Comparison of ENCODE assay signal across 26 cellular contexts in the genomic region with DNA sequence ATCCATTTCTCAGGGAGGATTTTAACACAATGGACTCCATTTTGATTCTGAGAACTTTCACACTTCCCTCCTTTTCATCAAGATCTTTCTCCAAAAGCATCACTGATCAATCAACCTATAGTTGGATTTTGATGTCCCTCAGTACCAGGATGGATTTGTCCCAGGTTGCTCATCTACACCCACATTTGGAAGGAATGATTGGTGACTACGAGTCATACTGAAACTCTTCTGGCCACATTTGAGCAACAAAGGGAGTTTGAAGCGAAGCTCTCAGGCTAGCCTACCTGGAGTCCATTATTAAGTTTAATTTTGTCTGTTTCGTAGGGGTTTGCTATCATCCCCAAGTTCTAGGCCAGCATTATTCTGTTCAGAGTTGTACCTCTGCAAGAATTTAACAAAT. TPM values are rescaled to one million over a fixed set of nuclear protein-coding genes. Genes with fewer than 3 reads are reported as not detected.
"Had no signal": no experiment of that assay in that cellular context is flagged by ENCODE, and none has a peak within 500 bp of the region (broad histone marks: within the 10 kb centered on the region; RNA-seq: fewer than 3 reads in every experiment).

No MANE protein-coding gene starts in this region.

- H3K27ac Mint-ChIP-seq: activated CD8-positive, alpha-beta T cell treated with anti-CD3 and anti-CD28 coated beads, Interleukin-2, amount 10 ng/mL, durations not matched to agents 7 days and 5 days; dendritic cell treated with granulocyte-macrophage colony-stimulating factor and Interleukin-4, amounts not matched to agents 40 ng/mL and 50 ng/mL, for 4 days; mesothelial cell of epicardium; naive B cell; nephron progenitor cell; stimulated activated naive CD8-positive, alpha-beta T cell treated with anti-CD3 and anti-CD28 coated beads, Interleukin-15, Interleukin-2, amounts not matched to agents 100 ng/mL and 50 ng/mL, for 24 hours; WTC11 had no signal

- H3K27me3 ChIP-seq: esophagus muscularis mucosa, foreskin keratinocyte, heart left ventricle, neutrophil, right lobe of liver, uterus had no signal

- H3K9me3 Mint-ChIP-seq: central memory CD8-positive, alpha-beta T cell; nephron progenitor cell; stimulated activated naive CD8-positive, alpha-beta T cell treated with anti-CD3 and anti-CD28 coated beads, Interleukin-15, Interleukin-2, amounts not matched to agents 100 ng/mL and 50 ng/mL, for 24 hours; type B pancreatic cell; WTC11 had no signal

- H3K27me3 Mint-ChIP-seq: central memory CD8-positive, alpha-beta T cell; dendritic cell treated with granulocyte-macrophage colony-stimulating factor and Interleukin-4, amounts not matched to agents 40 ng/mL and 50 ng/mL, for 4 days; naive B cell; type B pancreatic cell had no signal

- H3K36me3 ChIP-seq: esophagus muscularis mucosa, heart left ventricle, neutrophil, right lobe of liver, uterus had no signal

- ATAC-seq: activated CD8-positive, alpha-beta T cell treated with anti-CD3 and anti-CD28 coated beads, Interleukin-2, amount 10 ng/mL, durations not matched to agents 7 days and 5 days; foreskin keratinocyte; heart left ventricle; right lobe of liver; WTC11 had no signal

- H3K27ac ChIP-seq: esophagus muscularis mucosa, foreskin keratinocyte, heart left ventricle, neutrophil, right lobe of liver, uterus had no signal

- H3K4me1 ChIP-seq: foreskin keratinocyte, uterus had no signal

- H3K9me3 ChIP-seq: esophagus muscularis mucosa, neutrophil, right lobe of liver had no signal

- H3K4me3 ChIP-seq: esophagus muscularis mucosa, heart left ventricle, right lobe of liver, uterus had no signal

- FAIRE-seq: bronchial epithelial cell, TTC549 had no signal

- H3K4me1 Mint-ChIP-seq: central memory CD8-positive, alpha-beta T cell; nephron progenitor cell; WTC11 had no signal

- H3K4me3 Mint-ChIP-seq: activated CD8-positive, alpha-beta T cell treated with anti-CD3 and anti-CD28 coated beads, Interleukin-2, amount 10 ng/mL, durations not matched to agents 7 days and 5 days; central memory CD8-positive, alpha-beta T cell; dendritic cell treated with granulocyte-macrophage colony-stimulating factor and Interleukin-4, amounts not matched to agents 40 ng/mL and 50 ng/mL, for 4 days; mesothelial cell of epicardium; nephron progenitor cell; stimulated activated naive CD8-positive, alpha-beta T cell treated with anti-CD3 and anti-CD28 coated beads, Interleukin-15, Interleukin-2, amounts not matched to agents 100 ng/mL and 50 ng/mL, for 24 hours; type B pancreatic cell; WTC11 had no signal

- H3K36me3 Mint-ChIP-seq: mesothelial cell of epicardium, naive B cell, type B pancreatic cell, WTC11 had no signal

- DNase-seq: activated CD4-positive, alpha-beta T cell treated with anti-CD3 and anti-CD28 coated beads for 1 hour; activated CD8-positive, alpha-beta T cell treated with anti-CD3 and anti-CD28 coated beads, Interleukin-2, amount 10 ng/mL, durations not matched to agents 7 days and 5 days; activated gamma-delta T cell; activated naive CD4-positive, alpha-beta T cell treated with anti-CD3 and anti-CD28 coated beads, Interleukin-2, amount 50 U/mL, for 16 hours; anterior cingulate cortex; heart left ventricle; hypothalamus; naive B cell; nephron progenitor cell; right lobe of liver; stimulated activated CD4-positive, alpha-beta T cell treated with anti-CD3 and anti-CD28 coated beads, Interleukin-2, amount 100 ng/mL, for 48 hours; substantia nigra; T-helper 9 cell; uterus had no signal

RNA-seq across cellular contexts. Expression of a gene that starts 31.3 kb away (rescaled TPM):
- total RNA-seq: foreskin keratinocyte, osteocyte had no signal
- polyA plus RNA-seq: foreskin keratinocyte had no signal

RNA-seq across cellular contexts. Expression of a gene that starts 31.6 kb away (rescaled TPM):
- total RNA-seq: osteocyte had no signal
